1 cellular context compared by ENCODE assay signal in genomic region chr6:34284563-34285545, GRCh38.
TF ChIP-seq lines count a peak whose summit lies in the region.

No MANE protein-coding gene starts in this region.

TF ChIP-seq in GM12878, 131 proteins besides CTCF, POLR2A, EP300 and RAD21:
- TF ChIP-seq RUNX3 (IDR thresholded peaks at IDR 0.05; ENCODE audit: low read length) (peak; percentile 39), ZBTB33 (IDR thresholded peaks at IDR 0.05) (no peak), CREB1 (IDR thresholded peaks at IDR 0.05; ENCODE audit: low read depth) (0 out of 2 replicates have a peak, but pooled peaks have one; percentile 45), RAD51 (IDR thresholded peaks at IDR 0.05) (no peak)
TF ChIP-seq in GM12878: peak in this region for 2.
